Comparison of ENCODE assay signal across 8 cellular contexts in the genomic region with DNA sequence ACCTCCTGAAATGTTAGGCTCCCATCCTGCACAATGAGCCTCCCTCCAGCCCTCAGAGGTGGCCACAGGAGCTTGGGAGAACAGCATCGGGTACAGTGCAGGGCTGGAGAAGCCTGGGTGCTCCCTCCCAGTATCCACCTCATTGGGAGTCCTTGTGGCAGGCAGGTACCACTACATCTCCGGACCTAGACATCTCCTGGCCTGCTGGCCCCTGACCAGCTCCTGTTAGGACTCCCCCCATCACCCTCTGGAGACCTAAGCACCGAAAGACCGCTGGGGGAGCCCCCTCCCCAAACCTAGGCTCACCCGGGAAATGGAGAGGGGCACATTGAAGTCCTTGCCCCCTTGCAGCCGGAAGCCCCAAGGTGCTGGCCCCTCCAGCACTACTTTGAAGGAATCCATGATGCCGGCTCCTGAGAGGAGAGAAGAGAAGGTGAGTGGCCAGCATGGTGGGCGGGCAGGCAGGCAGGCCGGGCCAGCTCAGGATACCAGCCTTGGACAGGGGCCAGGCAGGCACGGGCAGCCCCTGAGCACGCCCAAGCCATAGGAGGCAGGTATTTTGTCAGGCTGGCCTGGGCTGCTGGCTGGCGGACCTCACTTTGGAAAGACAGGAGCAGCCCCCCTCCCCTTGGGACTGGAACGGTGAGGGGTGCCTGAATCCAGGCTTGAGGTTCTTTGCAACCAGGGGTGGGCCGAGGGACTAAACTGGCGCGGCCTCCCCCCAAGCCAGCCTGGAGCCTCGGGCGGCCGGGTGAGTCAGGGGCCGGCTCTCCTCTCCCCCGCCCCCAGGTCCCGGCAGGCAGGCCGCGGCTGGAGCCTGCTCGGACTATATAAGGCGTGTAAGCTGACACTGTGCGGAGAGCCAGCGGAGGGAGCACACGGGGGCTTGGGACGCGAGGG. TPM values are rescaled to one million over a fixed set of nuclear protein-coding genes. Genes with fewer than 3 reads are reported as not detected.
A peak's percentile ranks its signal among the peaks of the same experiment; 100 is the strongest.
DNase-seq lines count a peak whose midpoint lies in the region; ATAC-seq and TF ChIP-seq lines count a peak whose summit lies in the region.

No MANE protein-coding gene starts in this region.

- peak overlapping the region; percentile 96 for H3K27ac ChIP-seq in iPS-18a (ENCODE audit: low read length)
- peak overlapping the region; percentile 99 for H3K27ac ChIP-seq in skeletal muscle tissue (ENCODE audit: low read depth, low read length)

- TF ChIP-seq CTCF in GM12865 (IDR thresholded peaks at IDR 0.05; ENCODE audit: insufficient read depth, low read depth, low read length, missing control alignments) = peak; percentile 12

- peaks cover 36% of the 10 kb centered on the region for H3K4me1 ChIP-seq in iPS-18a (ENCODE audit: control insufficient read depth, low read depth, low read length)
- peaks cover 50 to 78% (median 73%) of the 10 kb centered on the region in 3 donors for H3K4me1 ChIP-seq in skeletal muscle tissue (ENCODE audit: control insufficient read depth in 3 of 3, insufficient read depth in 3 of 3, low read length in 3 of 3)

- peaks cover 21% of the 10 kb centered on the region for H3K27me3 ChIP-seq in iPS-18a (ENCODE audit: control insufficient read depth, insufficient read depth, low read length)
- no peaks in the 10 kb centered on the region for H3K27me3 ChIP-seq in skeletal muscle tissue (ENCODE audit: control insufficient read depth in 3 of 3, insufficient read depth in 3 of 3, low read length in 3 of 3)

- ATAC-seq in HG03521 (IDR thresholded peaks at IDR 0.05; ENCODE audit: unreplicated experiment) (no peak), GM19395 (IDR thresholded peaks at IDR 0.05; ENCODE audit: unreplicated experiment) (no peak)

- peak; percentile 84 for DNase-seq in AG08395 (ENCODE audit: low spot score)
- DNase-seq in GM12865 (ENCODE audit: low read depth) = peak; percentile 46
- DNase-seq in NCI-H510A (lab: John Stamatoyannopoulos, UW) = peak; percentile 64
- peak; percentile 97 for DNase-seq in astrocyte of the hippocampus (ENCODE audit: low read depth, low spot score)

- H3K9me3 ChIP-seq in iPS-18a (ENCODE audit: control insufficient read depth, low read depth, low read length) = no peaks in the 10 kb centered on the region
- no peaks in the 10 kb centered on the region for H3K9me3 ChIP-seq in skeletal muscle tissue (ENCODE audit: control insufficient read depth in 3 of 3, low read length in 3 of 3)

- H3K36me3 ChIP-seq in iPS-18a (ENCODE audit: control insufficient read depth, low read depth, low read length) (peaks cover 6% of the 10 kb centered on the region), skeletal muscle tissue (ENCODE audit: control insufficient read depth in 3 of 3, insufficient read depth in 3 of 3, low read length in 3 of 3) (peaks cover 21 to 30% (median 27%) of the 10 kb centered on the region in 3 donors)

- peak overlapping the region; percentile 95 for H3K9ac ChIP-seq in iPS-18a (ENCODE audit: low read length)
- peak overlapping the region; percentile 90 to 97 (median 90) for H3K9ac ChIP-seq in skeletal muscle tissue (ENCODE audit: low read depth in 1 of 3, low read length in 3 of 3)

- H3K4me3 ChIP-seq in GM12865 (ENCODE audit: low read depth, low read length) (peak overlapping the region; percentile 82), iPS-18a (ENCODE audit: low read length) (peak overlapping the region; percentile 80), skeletal muscle tissue (ENCODE audit: low read length in 3 of 3) (peak overlapping the region; percentile 75 to 89 (median 88))

RNA-seq across cellular contexts. Expression of a gene that starts 1.0 kb away (rescaled TPM):
- 44.9 TPM for total RNA-seq in skeletal muscle tissue

RNA-seq across cellular contexts. Expression of a gene that starts 13.3 kb away (rescaled TPM):
- total RNA-seq in skeletal muscle tissue = 5.7 TPM

RNA-seq across cellular contexts. Expression of a gene that starts 20.4 kb away (rescaled TPM):
- 33.9 TPM for total RNA-seq in skeletal muscle tissue

RNA-seq across cellular contexts. Expression of a gene that starts 22.9 kb away (rescaled TPM):
- 108 TPM for total RNA-seq in skeletal muscle tissue

RNA-seq across cellular contexts. Expression of a gene that starts 49.7 kb away (rescaled TPM):
- total RNA-seq in skeletal muscle tissue = 0.52 TPM

Comparison
In these comparisons a context has a peak if more than half of its experiments do, and no peak if none do; other contexts are left out.
1. DNase-seq: peak in every context shown above with its lines; median percentile 97 in astrocyte of the hippocampus; 84 in AG08395; 64 in NCI-H510A; 46 in GM12865.